ENCODE assay signal across 12 cellular contexts in the genomic region with DNA sequence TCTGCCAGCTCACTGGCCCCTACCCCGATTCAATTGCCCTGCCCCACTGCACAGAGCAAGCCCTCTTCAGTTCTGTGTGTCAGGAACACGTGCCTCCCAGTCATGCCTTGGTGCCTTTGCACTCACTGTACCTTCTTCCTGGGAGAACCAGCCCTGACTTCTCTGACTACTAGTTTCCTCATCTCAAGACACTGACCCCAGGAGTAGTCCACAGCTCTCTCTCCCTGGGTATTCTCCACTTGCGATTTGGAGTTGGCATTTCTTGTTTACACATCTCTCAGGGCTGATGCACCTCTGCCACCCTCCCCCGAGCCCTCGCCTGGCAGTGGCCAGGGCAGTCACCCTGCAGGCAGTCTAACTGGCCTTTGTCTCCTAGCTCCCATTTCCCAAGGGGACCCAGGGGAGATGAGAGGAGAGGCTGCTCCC. TPM values are rescaled to one million over a fixed set of nuclear protein-coding genes. Genes with fewer than 3 reads are reported as not detected.
DNase-seq lines count a peak whose midpoint lies in the region; ATAC-seq and TF ChIP-seq lines count a peak whose summit lies in the region.
"Had no signal": no experiment of that assay in that cellular context is flagged by ENCODE, and none has a peak within 500 bp of the region (broad histone marks: within the 10 kb centered on the region; RNA-seq: fewer than 3 reads in every experiment).

No MANE protein-coding gene starts in this region.

- H3K4me2 ChIP-seq in mammary epithelial cell (ENCODE audit: insufficient read depth, low read depth, low read length), result no peak overlapping the region

- H3K36me3 ChIP-seq in H7 (replicated peaks; ENCODE audit: control insufficient read depth, insufficient read depth, low read length) (no peaks in the 10 kb centered on the region; the same call in 1 of the 2 replicates), mammary epithelial cell (ENCODE audit: insufficient read depth, low read length) (peaks cover 2% of the 10 kb centered on the region)

- peak; percentile 31 for DNase-seq in stimulated activated CD4-positive, alpha-beta T cell treated with anti-CD3 and anti-CD28 coated beads, Interleukin-4, amount 100 ng/mL, for 1 hour
- DNase-seq in stimulated activated CD4-positive, alpha-beta T cell treated with anti-CD3 and anti-CD28 coated beads, Interleukin-4, amount 100 ng/mL, for 24 hours, result no peak
- no peak for DNase-seq in activated naive CD8-positive, alpha-beta T cell treated with anti-CD3 and anti-CD28 coated beads for 36 hours
- DNase-seq in naive thymus-derived CD8-positive, alpha-beta T cell, result no peak
- DNase-seq in NCI-H748 treated with DMSO at 0.1 percent for 48 hours (lab: John Stamatoyannopoulos, UW) (no peak), H7 (no peak), mammary epithelial cell (no peak), NCI-H82 treated with DMSO at 0.1 percent for 48 hours (lab: John Stamatoyannopoulos, UW; ENCODE audit: unreplicated experiment) (no peak)
- DNase-seq: EL, Karpas-422, NCI-H526 had no signal

- no peaks in the 10 kb centered on the region for H4K20me1 ChIP-seq in mammary epithelial cell (ENCODE audit: insufficient read depth, low read length)

- no peak overlapping the region for H3K27ac ChIP-seq in mammary epithelial cell (ENCODE audit: insufficient read depth, low read depth, low read length)

- no peak overlapping the region for H2AFZ ChIP-seq in mammary epithelial cell (ENCODE audit: low read depth, low read length)

- H3K79me2 ChIP-seq in mammary epithelial cell (ENCODE audit: insufficient read depth, low read length), result no peaks in the 10 kb centered on the region

- H3K9me3 ChIP-seq in mammary epithelial cell (replicated peaks; ENCODE audit: insufficient read depth, low read length), result no peaks in the 10 kb centered on the region

- H3K27ac Mint-ChIP-seq in activated naive CD8-positive, alpha-beta T cell treated with anti-CD3 and anti-CD28 coated beads for 36 hours, result peak overlapping the region; percentile 100
- peak overlapping the region; percentile 88 to 99 (median 94) for H3K27ac Mint-ChIP-seq in naive thymus-derived CD8-positive, alpha-beta T cell
- H3K27ac Mint-ChIP-seq: progenitor cell of endocrine pancreas had no signal

- dilution Hi-C loops in mammary epithelial cell (cut with HindIII; ENCODE audit: low sequenced_read_pairs), result loop anchor here (5.0 kb wide), 3 partner anchors 34 to 786 kb away; a partner anchor contains a TSS

- in situ Hi-C loops in mammary epithelial cell (cut with MboI; ENCODE audit: low sequenced_read_pairs in 2 of 2), result no loop called here

- no peak for ATAC-seq in naive thymus-derived CD8-positive, alpha-beta T cell

- peak overlapping the region; percentile 92 for H3K4me3 Mint-ChIP-seq in activated naive CD8-positive, alpha-beta T cell treated with anti-CD3 and anti-CD28 coated beads for 36 hours
- peak overlapping the region; percentile 79 to 98 (median 94) for H3K4me3 Mint-ChIP-seq in naive thymus-derived CD8-positive, alpha-beta T cell

- H3K9ac ChIP-seq in mammary epithelial cell (ENCODE audit: insufficient read depth, low read length), result no peak overlapping the region

- no peak for TF ChIP-seq CTCF in mammary epithelial cell (conservative IDR thresholded peaks at IDR 0.05 in 1 of 2, IDR thresholded peaks at IDR 0.05 in 1 of 2; ENCODE audit: extremely low read depth in 1 of 2, insufficient read depth in 1 of 2, low read depth in 1 of 2, low read length in 2 of 2)

- H3K36me3 Mint-ChIP-seq in activated naive CD8-positive, alpha-beta T cell treated with anti-CD3 and anti-CD28 coated beads for 36 hours, result peaks cover 79% of the 10 kb centered on the region
- H3K36me3 Mint-ChIP-seq in naive thymus-derived CD8-positive, alpha-beta T cell, result peaks cover 5 to 72% (median 40%) of the 10 kb centered on the region in 3 donors

- H3K27me3 ChIP-seq in H7 (ENCODE audit: control insufficient read depth, insufficient read depth, low read length), result peaks cover 5% of the 10 kb centered on the region
- H3K27me3 ChIP-seq in mammary epithelial cell (ENCODE audit: insufficient read depth, low read length), result no peaks in the 10 kb centered on the region

- no peaks in the 10 kb centered on the region for H3K9me3 Mint-ChIP-seq in activated naive CD8-positive, alpha-beta T cell treated with anti-CD3 and anti-CD28 coated beads for 36 hours
- no peaks in the 10 kb centered on the region for H3K9me3 Mint-ChIP-seq in naive thymus-derived CD8-positive, alpha-beta T cell

- peaks cover 42% of the 10 kb centered on the region for H3K4me1 ChIP-seq in mammary epithelial cell (ENCODE audit: insufficient read depth, low read length)

- intact Hi-C loops in mammary epithelial cell (cut with micrococcal nuclease), result no loop called here

- CTCF ChIA-PET in mammary epithelial cell (lab: Charles Lee; ENCODE audit: low non-redundant PET), result no interaction called here

- no peak overlapping the region for H3K4me3 ChIP-seq in H7 (ENCODE audit: insufficient read depth, low read depth, low read length)
- H3K4me3 ChIP-seq in mammary epithelial cell (replicated peaks in 1 of 3; ENCODE audit: insufficient read depth in 1 of 3, low read depth in 2 of 3, low read length in 3 of 3), result no peak overlapping the region

- no peaks in the 10 kb centered on the region for H3K27me3 Mint-ChIP-seq in activated naive CD8-positive, alpha-beta T cell treated with anti-CD3 and anti-CD28 coated beads for 36 hours
- no peaks in the 10 kb centered on the region for H3K27me3 Mint-ChIP-seq in naive thymus-derived CD8-positive, alpha-beta T cell
- H3K27me3 Mint-ChIP-seq: progenitor cell of endocrine pancreas had no signal

- POLR2A ChIA-PET in naive thymus-derived CD8-positive, alpha-beta T cell (lab: Charles Lee), result interaction anchor here (1.1 to 21.2 kb wide), 6 partner anchors 6 to 31 kb away, joined by 3 to 623 read pairs (median 56); a partner anchor contains a TSS

- 65% methylated on average over 5 of the region's 5 CpGs for WGBS in mammary epithelial cell (ENCODE audit: low coverage, missing lambda C conversion rate)

- peaks cover 68% of the 10 kb centered on the region for H3K4me1 Mint-ChIP-seq in activated naive CD8-positive, alpha-beta T cell treated with anti-CD3 and anti-CD28 coated beads for 36 hours
- peaks cover 67 to 100% (median 94%) of the 10 kb centered on the region in 4 donors for H3K4me1 Mint-ChIP-seq in naive thymus-derived CD8-positive, alpha-beta T cell

- no TSS peak for BruUV-seq in mammary epithelial cell (replicated peaks; lab: Mats Ljungman, UMichigan)

RNA-seq across cellular contexts. Expression of a gene that starts 5.7 kb away (rescaled TPM):
- 100 to 1,000 TPM; 192 to 193 TPM for total RNA-seq in activated naive CD8-positive, alpha-beta T cell treated with anti-CD3 and anti-CD28 coated beads for 36 hours
- 1 to 10 TPM; 8.1 to 8.8 TPM for total RNA-seq in naive thymus-derived CD8-positive, alpha-beta T cell
- polyA plus RNA-seq in naive thymus-derived CD8-positive, alpha-beta T cell, result 100 to 1,000 TPM in 2 of 3 donors, 10 to 100 TPM in 1; 16.3 to 135 (median 100) TPM
- 0.96 and 1.6 TPM in 2 replicates for total RNA-seq in H7 (2014; rRNA removed; shearing (Covaris generic))
- total RNA-seq in mammary epithelial cell, result 1 to 10 TPM; 1.8 to 2.8 TPM
- polyA plus RNA-seq in mammary epithelial cell, result 3.6 TPM
- 8.8 TPM for polyA minus RNA-seq in mammary epithelial cell

RNA-seq across cellular contexts. Expression of a gene that starts 11.0 kb away (rescaled TPM):
- total RNA-seq in activated naive CD8-positive, alpha-beta T cell treated with anti-CD3 and anti-CD28 coated beads for 36 hours, result 100 to 1,000 TPM; 166 to 171 TPM
- total RNA-seq in naive thymus-derived CD8-positive, alpha-beta T cell, result 10 to 100 TPM; 27.5 TPM
- 10 to 100 TPM; 42.4 to 48.2 (median 48.1) TPM for polyA plus RNA-seq in naive thymus-derived CD8-positive, alpha-beta T cell
- total RNA-seq in H7 (2014; rRNA removed; shearing (Covaris generic)), result 72.5 and 73.1 TPM in 2 replicates
- total RNA-seq in mammary epithelial cell, result 100 to 1,000 TPM in 1 of 2 donors, 10 to 100 TPM in 1; 94.9 to 138 TPM
- polyA plus RNA-seq in mammary epithelial cell, result 259 TPM
- 258 TPM for polyA minus RNA-seq in mammary epithelial cell

RNA-seq across cellular contexts. Expression of a gene that starts 36.6 kb away (rescaled TPM):
- 10 to 100 TPM; 59.8 to 64.7 TPM for total RNA-seq in activated naive CD8-positive, alpha-beta T cell treated with anti-CD3 and anti-CD28 coated beads for 36 hours
- 10 to 100 TPM; 65.1 to 67.1 TPM for total RNA-seq in naive thymus-derived CD8-positive, alpha-beta T cell
- 10 to 100 TPM; 20.2 to 43.1 (median 30.3) TPM for polyA plus RNA-seq in naive thymus-derived CD8-positive, alpha-beta T cell
- total RNA-seq in H7 (2014; rRNA removed; shearing (Covaris generic)), result 15.5 and 19.0 TPM in 2 replicates
- total RNA-seq in mammary epithelial cell, result 10 to 100 TPM; 14.2 to 23.1 TPM
- polyA plus RNA-seq in mammary epithelial cell, result 15.4 TPM
- 8.5 TPM for polyA minus RNA-seq in mammary epithelial cell

RNA-seq across cellular contexts. Expression of a gene that starts 38.4 kb away (rescaled TPM):
- total RNA-seq in activated naive CD8-positive, alpha-beta T cell treated with anti-CD3 and anti-CD28 coated beads for 36 hours, result 10 to 100 TPM; 15.9 to 17.1 TPM
- total RNA-seq in naive thymus-derived CD8-positive, alpha-beta T cell, result 10 to 100 TPM; 17.7 to 18.4 TPM
- polyA plus RNA-seq in naive thymus-derived CD8-positive, alpha-beta T cell, result 10 to 100 TPM; 14.1 to 17.3 (median 14.2) TPM
- total RNA-seq in H7 (2014; rRNA removed; shearing (Covaris generic)), result 12.5 and 19.3 TPM in 2 replicates
- 1 to 10 TPM in 1 of 2 donors, under 1 TPM in 1; 0.80 to 6.5 TPM for total RNA-seq in mammary epithelial cell
- polyA plus RNA-seq in mammary epithelial cell, result 2.1 TPM
- polyA minus RNA-seq in mammary epithelial cell, result not detected

Comparison
In these comparisons a context has a peak if more than half of its experiments do, and no peak if none do; other contexts are left out.
1. RNA of a gene that starts 5.7 kb away (total RNA-seq): 192 to 193 TPM in activated naive CD8-positive, alpha-beta T cell treated with anti-CD3 and anti-CD28 coated beads for 36 hours; 8.1 to 8.8 TPM in naive thymus-derived CD8-positive, alpha-beta T cell, 1.8 to 2.8 TPM in mammary epithelial cell and 0.96 to 1.6 TPM in H7; every median in the first group is over 10 times any median in the second.